9 cellular contexts compared by ENCODE assay signal in the genomic region with DNA sequence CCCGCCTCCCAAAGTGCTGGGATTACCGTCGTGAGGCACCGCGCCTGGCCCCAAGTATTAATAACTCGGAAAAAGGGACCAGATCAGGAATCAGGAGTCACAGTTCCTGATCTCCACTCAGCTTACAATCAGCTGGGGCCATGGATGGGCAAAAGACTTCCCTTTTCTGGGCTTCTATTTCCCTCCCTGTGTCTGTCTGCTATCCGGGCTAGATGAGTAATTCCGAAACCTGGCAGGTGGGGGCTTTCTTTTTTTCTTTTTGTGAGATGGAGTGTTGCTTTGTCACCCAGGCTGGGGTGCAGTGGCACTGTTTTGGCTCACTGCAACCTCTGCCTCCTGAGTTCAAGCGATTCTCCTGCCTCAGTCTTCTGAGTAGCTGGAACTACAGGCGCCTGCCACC. TPM values are rescaled to one million over a fixed set of nuclear protein-coding genes. Genes with fewer than 3 reads are reported as not detected.
DNase-seq lines count a peak whose midpoint lies in the region; ATAC-seq, FAIRE-seq and TF ChIP-seq lines count a peak whose summit lies in the region.
"Had no signal": no experiment of that assay in that cellular context is flagged by ENCODE, and none has a peak within 500 bp of the region (broad histone marks: within the 10 kb centered on the region; RNA-seq: fewer than 3 reads in every experiment).

No MANE protein-coding gene starts in this region.

- no peak overlapping the region for H3K9ac ChIP-seq in astrocyte (ENCODE audit: low read length)

- no peak overlapping the region for H2AFZ ChIP-seq in astrocyte (ENCODE audit: low read depth, low read length)

- DNase-seq in astrocyte (ENCODE audit: low read depth) (no peak), activated gamma-delta T cell treated with Interleukin-2 at 50 U/mL for 16 hours (no peak), D721Med (ENCODE audit: insufficient read length, low spot score) (no peak), lower lobe of right lung (no peak)
- DNase-seq: stomach had no signal

- H3K4me1 ChIP-seq in astrocyte (ENCODE audit: insufficient read depth, low read length) (peaks cover 14% of the 10 kb centered on the region), lower lobe of right lung (peaks cover 6% of the 10 kb centered on the region)

- peaks cover 42% of the 10 kb centered on the region for H3K4me1 Mint-ChIP-seq in astrocyte (ENCODE audit: low read depth, unreplicated experiment)

- H3K4me3 ChIP-seq in astrocyte (ENCODE audit: insufficient read depth, low read depth, low read length) (no peak overlapping the region), lower lobe of right lung (no peak overlapping the region)
- H3K4me3 ChIP-seq: stomach had no signal

- peak overlapping the region; percentile 34 for H3K4me3 Mint-ChIP-seq in astrocyte (ENCODE audit: unreplicated experiment)

- H3K4me2 ChIP-seq in astrocyte (ENCODE audit: low read length), result no peak overlapping the region

- H3K27ac ChIP-seq in astrocyte (ENCODE audit: low read depth, low read length), result no peak overlapping the region
- no peak overlapping the region for H3K27ac ChIP-seq in lower lobe of right lung
- H3K27ac ChIP-seq: stomach had no signal

- no peaks in the 10 kb centered on the region for H3K9me3 Mint-ChIP-seq in astrocyte (ENCODE audit: unreplicated experiment)

- TF ChIP-seq CTCF in astrocyte (IDR thresholded peaks at IDR 0.05; ENCODE audit: insufficient read depth, low read depth, low read length) (no peak), D721Med (IDR thresholded peaks at IDR 0.05; ENCODE audit: insufficient read depth, missing control alignments) (no peak), lower lobe of right lung (IDR thresholded peaks at IDR 0.05) (no peak)

- ATAC-seq in GM18867 (IDR thresholded peaks at IDR 0.05; ENCODE audit: unreplicated experiment) (peak; percentile 58), GM21576 (IDR thresholded peaks at IDR 0.05; ENCODE audit: unreplicated experiment) (peak; percentile 67), HG03469 (IDR thresholded peaks at IDR 0.05; ENCODE audit: unreplicated experiment) (peak; percentile 43), GM21737 (IDR thresholded peaks at IDR 0.05; ENCODE audit: unreplicated experiment) (no peak), lower lobe of right lung (no peak)

- H4K20me1 ChIP-seq in astrocyte (ENCODE audit: insufficient read depth, low read length), result peaks cover 45% of the 10 kb centered on the region

- no peaks in the 10 kb centered on the region for H3K27me3 ChIP-seq in astrocyte (ENCODE audit: insufficient read depth, low read length)
- H3K27me3 ChIP-seq in lower lobe of right lung (ENCODE audit: low read depth), result no peaks in the 10 kb centered on the region
- H3K27me3 ChIP-seq: stomach had no signal

- H3K27ac Mint-ChIP-seq in astrocyte (ENCODE audit: unreplicated experiment), result no peak overlapping the region

- peaks cover 26% of the 10 kb centered on the region for H3K36me3 Mint-ChIP-seq in astrocyte (ENCODE audit: low read depth, unreplicated experiment)

- FAIRE-seq in astrocyte (lab: Jason Lieb, UNC) (no peak), D721Med (lab: Jason Lieb, UNC) (no peak)

- peaks cover 5% of the 10 kb centered on the region for H3K27me3 Mint-ChIP-seq in astrocyte (ENCODE audit: low read depth, unreplicated experiment)

- peaks cover 26% of the 10 kb centered on the region for H3K36me3 ChIP-seq in astrocyte (ENCODE audit: insufficient read depth, low read length)
- H3K36me3 ChIP-seq in lower lobe of right lung, result peaks cover 31% of the 10 kb centered on the region

- no peaks in the 10 kb centered on the region for H3K9me3 ChIP-seq in astrocyte (ENCODE audit: insufficient read depth, low read depth, low read length)
- H3K9me3 ChIP-seq in lower lobe of right lung, result no peaks in the 10 kb centered on the region
- H3K9me3 ChIP-seq: stomach had no signal

- intact Hi-C loops in lower lobe of right lung (cut with DNase I), result no loop called here

- peaks cover 11% of the 10 kb centered on the region for H3K79me2 ChIP-seq in astrocyte (ENCODE audit: insufficient read depth, low read length)

RNA-seq across cellular contexts. Expression of gene RPS24, which starts 11.6 kb away (rescaled TPM):
- total RNA-seq in astrocyte, result 1,230 and 1,331 TPM in 2 replicates
- total RNA-seq in lower lobe of right lung, result 1,077 TPM

RNA-seq across cellular contexts. Expression of gene POLR3A, which starts 15.9 kb away (rescaled TPM):
- total RNA-seq in astrocyte (28.8 and 31.4 TPM in 2 replicates), lower lobe of right lung (11.2 TPM)

Comparison
In these comparisons a context has a peak if more than half of its experiments do, and no peak if none do; other contexts are left out.
1. ATAC-seq: peak in GM18867 (single experiment), GM21576 (single experiment) and HG03469 (single experiment); none in GM21737 (single experiment) and lower lobe of right lung (0 of 2).